In genomic region chr20:63968136-63968927, GRCh38 we compare ENCODE assay signal across 6 cellular contexts. TPM values are rescaled to one million over a fixed set of nuclear protein-coding genes. Genes with fewer than 3 reads are reported as not detected.
A peak's percentile ranks its signal among the peaks of the same experiment; 100 is the strongest.
DNase-seq lines count a peak whose midpoint lies in the region; ATAC-seq and TF ChIP-seq lines count a peak whose summit lies in the region.

No MANE protein-coding gene starts in this region.

- CTCF ChIA-PET in PC-9 (lab: Charles Lee), result no interaction called here

- H3F3A ChIP-seq in PC-9 (ENCODE audit: insufficient read depth, low read depth), result peaks cover 22% of the 10 kb centered on the region

- peak overlapping the region; percentile 64 for H3K4me3 ChIP-seq in PC-9

- H3K36me3 ChIP-seq in PC-9 (ENCODE audit: low read depth), result peaks cover 11% of the 10 kb centered on the region; the same call in 1 of the 2 replicates

- no peak for TF ChIP-seq CTCF in PC-9 (conservative IDR thresholded peaks at IDR 0.05)

- H3K27ac ChIP-seq in PC-9, result no peak overlapping the region

- no peaks in the 10 kb centered on the region for H3K9me3 ChIP-seq in PC-9 (ENCODE audit: insufficient read depth, low read depth)

- H3K4me2 ChIP-seq in PC-9, result peak overlapping the region; percentile 89

- POLR2A ChIA-PET in PC-9 (lab: Charles Lee; ENCODE audit: unreplicated experiment), result interaction anchor here (0.7 kb wide), 1 partner anchor 424 kb away, joined by 4 read pairs; no protein-coding TSS in a partner anchor

- peaks cover 11% of the 10 kb centered on the region for H3K4me1 ChIP-seq in PC-9 (replicated peaks; ENCODE audit: insufficient read depth)

- H3K79me2 ChIP-seq in PC-9 (ENCODE audit: low read depth), result peaks cover 20% of the 10 kb centered on the region

- H4K20me1 ChIP-seq in PC-9 (ENCODE audit: insufficient read depth), result peaks cover 5% of the 10 kb centered on the region; the same call in 1 of the 2 replicates

- no TSS peak for BruUV-seq in PC-9 (replicated peaks; lab: Mats Ljungman, UMichigan)

- no peaks in the 10 kb centered on the region for H3K9me2 ChIP-seq in PC-9 (ENCODE audit: insufficient read depth)

- H3K27me3 ChIP-seq in PC-9 (ENCODE audit: insufficient read depth, low read depth), result no peaks in the 10 kb centered on the region

- ATAC-seq in esophagus mucosa, result peak; percentile 4
- no peak for ATAC-seq in stimulated activated naive CD8-positive, alpha-beta T cell treated with anti-CD3 and anti-CD28 coated beads, Interleukin-15, Interleukin-2, amounts not matched to agents 100 U/mL and 50 U/mL, for 24 hours
- ATAC-seq in GM21723 (IDR thresholded peaks at IDR 0.05; ENCODE audit: unreplicated experiment), result no peak

- DNase-seq in PC-9, result peak in 1 of 2 experiments; percentile 32
- peak; percentile 2 for DNase-seq in stimulated activated naive CD8-positive, alpha-beta T cell treated with anti-CD3 and anti-CD28 coated beads, Interleukin-15, Interleukin-2, amounts not matched to agents 100 U/mL and 50 U/mL, for 24 hours
- DNase-seq in GDM1 (lab: John Stamatoyannopoulos, UW), result no peak
- no peak for DNase-seq in NCI-H2029 treated with DMSO at 0.1 percent for 48 hours (lab: John Stamatoyannopoulos, UW)

- H2AFZ ChIP-seq in PC-9, result no peak overlapping the region

- intact Hi-C loops in PC-9 (cut with micrococcal nuclease; ENCODE audit: unreplicated experiment), result no loop called here

RNA-seq across cellular contexts. Expression of gene ZNF512B, which starts 1.4 kb away (rescaled TPM):
- total RNA-seq in PC-9 (2021) (24.3 and 28.1 TPM in 2 replicates), esophagus mucosa (13.9 TPM)

RNA-seq across cellular contexts. Expression of gene SAMD10, which starts 11.1 kb away (rescaled TPM):
- total RNA-seq in PC-9 (2021), result 14.4 and 18.7 TPM in 2 replicates
- total RNA-seq in esophagus mucosa, result 5.7 TPM

RNA-seq across cellular contexts. Expression of gene UCKL1, which starts 12.1 kb away (rescaled TPM):
- total RNA-seq in PC-9 (2021) (51.7 and 55.1 TPM in 2 replicates), esophagus mucosa (25.1 TPM)

RNA-seq across cellular contexts. Expression of gene PRPF6, which starts 12.6 kb away (rescaled TPM):
- total RNA-seq in PC-9 (2021) (103 and 111 TPM in 2 replicates), esophagus mucosa (39.7 TPM)
